ENCODE assay signal across 11 cellular contexts in genomic region chr20:45944151-45944964, GRCh38. TPM values are rescaled to one million over a fixed set of nuclear protein-coding genes. Genes with fewer than 3 reads are reported as not detected.
DNase-seq lines count a peak whose midpoint lies in the region; ATAC-seq lines count a peak whose summit lies in the region.
"Had no signal": no experiment of that assay in that cellular context is flagged by ENCODE, and none has a peak within 500 bp of the region (broad histone marks: within the 10 kb centered on the region; RNA-seq: fewer than 3 reads in every experiment).

No MANE protein-coding gene starts in this region.

- no peak for DNase-seq in activated naive CD4-positive, alpha-beta T cell treated with anti-CD3 and anti-CD28 coated beads, Interleukin-2, amount 10 ng/mL, durations not matched to agents 7 days and 5 days
- DNase-seq in activated naive CD4-positive, alpha-beta T cell (lab: John Stamatoyannopoulos, UW), result no peak
- DNase-seq in T-helper 17 cell (no peak), epithelial cell of prostate (ENCODE audit: low read depth, low spot score) (peak; percentile 73), NCI-H446 treated with DMSO at 0.1 percent for 48 hours (lab: John Stamatoyannopoulos, UW) (no peak), NCI-H345 treated with DMSO at 0.1 percent for 48 hours (lab: John Stamatoyannopoulos, UW; ENCODE audit: unreplicated experiment) (no peak)
- DNase-seq in stimulated activated naive B cell treated with anti-CD40 and anti-IgM and Interleukin-4, amounts not matched to agents 10 μg/mL and 1 μg/mL and 100 μg/mL, for 72 hours, result no peak
- DNase-seq: BE2C, NCI-H345 had no signal

- H3K27me3 Mint-ChIP-seq in activated naive CD4-positive, alpha-beta T cell treated with anti-CD3 and anti-CD28 coated beads, Interleukin-2, amount 10 ng/mL, durations not matched to agents 7 days and 5 days, result no peaks in the 10 kb centered on the region
- H3K27me3 Mint-ChIP-seq in T-helper 17 cell, result no peaks in the 10 kb centered on the region
- H3K27me3 Mint-ChIP-seq in stimulated activated naive B cell treated with anti-CD40 and anti-IgM and Interleukin-4, amounts not matched to agents 10 μg/mL and 1 μg/mL and 100 μg/mL, for 72 hours, result no peaks in the 10 kb centered on the region

- H3K9me3 ChIP-seq in T-helper 17 cell (ENCODE audit: control insufficient read depth, low read length, poor library complexity, severe bottlenecking), result no peaks in the 10 kb centered on the region
- H3K9me3 ChIP-seq: BE2C had no signal

- no peaks in the 10 kb centered on the region for H3K9me3 Mint-ChIP-seq in activated naive CD4-positive, alpha-beta T cell treated with anti-CD3 and anti-CD28 coated beads, Interleukin-2, amount 10 ng/mL, durations not matched to agents 7 days and 5 days
- H3K9me3 Mint-ChIP-seq in stimulated activated naive B cell treated with anti-CD40 and anti-IgM and Interleukin-4, amounts not matched to agents 10 μg/mL and 1 μg/mL and 100 μg/mL, for 72 hours, result no peaks in the 10 kb centered on the region

- no peak overlapping the region for H3K4me3 Mint-ChIP-seq in activated naive CD4-positive, alpha-beta T cell treated with anti-CD3 and anti-CD28 coated beads, Interleukin-2, amount 10 ng/mL, durations not matched to agents 7 days and 5 days
- H3K4me3 Mint-ChIP-seq in T-helper 17 cell, result no peak overlapping the region
- H3K4me3 Mint-ChIP-seq in stimulated activated naive B cell treated with anti-CD40 and anti-IgM and Interleukin-4, amounts not matched to agents 10 μg/mL and 1 μg/mL and 100 μg/mL, for 72 hours, result no peak overlapping the region

- H3K4me1 Mint-ChIP-seq in activated naive CD4-positive, alpha-beta T cell treated with anti-CD3 and anti-CD28 coated beads, Interleukin-2, amount 10 ng/mL, durations not matched to agents 7 days and 5 days, result peaks cover 2% of the 10 kb centered on the region
- H3K4me1 Mint-ChIP-seq in T-helper 17 cell, result peaks cover 13% of the 10 kb centered on the region
- peaks cover 17 to 18% of the 10 kb centered on the region in 2 donors for H3K4me1 Mint-ChIP-seq in stimulated activated naive B cell treated with anti-CD40 and anti-IgM and Interleukin-4, amounts not matched to agents 10 μg/mL and 1 μg/mL and 100 μg/mL, for 72 hours

- ATAC-seq in T-helper 17 cell, result no peak
- ATAC-seq in stimulated activated naive B cell treated with anti-CD40 and anti-IgM and Interleukin-4, amounts not matched to agents 10 μg/mL and 1 μg/mL and 100 μg/mL, for 72 hours (replicated peaks), result no peak
- ATAC-seq in GM21786 (IDR thresholded peaks at IDR 0.05; ENCODE audit: unreplicated experiment), result no peak

- CTCF ChIA-PET in activated naive CD4-positive, alpha-beta T cell treated with anti-CD3 and anti-CD28 coated beads, Interleukin-2, amount 10 ng/mL, durations not matched to agents 7 days and 5 days (lab: Charles Lee), result interaction anchor here (1.0 to 2.5 kb wide), 2 partner anchors 11 to 25 kb away, joined by 5 to 10 read pairs; no protein-coding TSS in a partner anchor

- peaks cover 61% of the 10 kb centered on the region for H3K36me3 Mint-ChIP-seq in activated naive CD4-positive, alpha-beta T cell treated with anti-CD3 and anti-CD28 coated beads, Interleukin-2, amount 10 ng/mL, durations not matched to agents 7 days and 5 days
- H3K36me3 Mint-ChIP-seq in T-helper 17 cell (ENCODE audit: low read depth), result peaks cover 4% of the 10 kb centered on the region
- peaks cover 47 to 48% of the 10 kb centered on the region in 2 donors for H3K36me3 Mint-ChIP-seq in stimulated activated naive B cell treated with anti-CD40 and anti-IgM and Interleukin-4, amounts not matched to agents 10 μg/mL and 1 μg/mL and 100 μg/mL, for 72 hours

- H3K27ac ChIP-seq in epithelial cell of prostate, result peak overlapping the region; percentile 40
- H3K27ac ChIP-seq: parathyroid adenoma had no signal

- H3K27ac Mint-ChIP-seq in activated naive CD4-positive, alpha-beta T cell treated with anti-CD3 and anti-CD28 coated beads, Interleukin-2, amount 10 ng/mL, durations not matched to agents 7 days and 5 days, result peak overlapping the region; percentile 45
- H3K27ac Mint-ChIP-seq in T-helper 17 cell, result peak overlapping the region; percentile 67
- peak overlapping the region; percentile 56 for H3K27ac Mint-ChIP-seq in stimulated activated naive B cell treated with anti-CD40 and anti-IgM and Interleukin-4, amounts not matched to agents 10 μg/mL and 1 μg/mL and 100 μg/mL, for 72 hours

RNA-seq across cellular contexts. Expression of gene PCIF1, which starts 9.9 kb away (rescaled TPM):
- total RNA-seq in T-helper 17 cell, result 10 to 100 TPM; 72.4 to 73.7 TPM

RNA-seq across cellular contexts. Expression of gene ZNF335, which starts 27.6 kb away (rescaled TPM):
- 100 to 1,000 TPM in 1 of 2 donors, 10 to 100 TPM in 1; 95.1 to 129 TPM for total RNA-seq in T-helper 17 cell

RNA-seq across cellular contexts. Expression of gene PLTP, which starts 32.4 kb away (rescaled TPM):
- total RNA-seq in T-helper 17 cell, result 1 to 10 TPM in 1 of 2 donors, not detected in 1; 1.5 TPM

RNA-seq across cellular contexts. Expression of gene CTSA, which starts 53.2 kb away (rescaled TPM):
- total RNA-seq in T-helper 17 cell, result 100 to 1,000 TPM; 121 to 200 TPM

RNA-seq across cellular contexts. Expression of gene NEURL2, which starts 53.4 kb away (rescaled TPM):
- 1 to 10 TPM; 1.5 to 2.1 TPM for total RNA-seq in T-helper 17 cell
